In the genomic region with DNA sequence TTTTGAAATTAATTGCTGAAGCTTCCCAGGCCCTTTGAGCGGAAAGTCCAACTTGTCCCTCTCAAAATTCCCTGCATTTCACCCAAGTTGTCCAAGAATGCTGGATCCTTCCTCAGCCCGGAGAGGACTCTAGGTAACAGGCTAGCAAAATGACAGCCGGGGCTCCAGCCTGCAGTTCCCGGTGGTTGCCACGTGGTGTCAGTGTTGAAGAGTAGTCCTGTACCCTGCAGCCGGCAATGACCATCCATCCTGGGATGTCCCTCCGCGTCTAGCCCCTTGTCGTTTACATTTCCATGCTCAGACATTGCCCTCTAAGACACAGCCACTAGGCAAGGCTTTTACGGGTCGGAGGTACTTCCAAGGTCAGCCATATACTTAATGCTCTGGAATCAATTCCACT, we compare ENCODE assay signal across 8 cellular contexts. TPM values are rescaled to one million over a fixed set of nuclear protein-coding genes. Genes with fewer than 3 reads are reported as not detected.
A peak's percentile ranks its signal among the peaks of the same experiment; 100 is the strongest.
DNase-seq lines count a peak whose midpoint lies in the region; ATAC-seq and TF ChIP-seq lines count a peak whose summit lies in the region.

No MANE protein-coding gene starts in this region.

- peak; percentile 74 for DNase-seq in NCI-H82 (lab: John Stamatoyannopoulos, UW)
- DNase-seq in NCI-H82 treated with DMSO at 0.1 percent for 48 hours (lab: John Stamatoyannopoulos, UW; ENCODE audit: unreplicated experiment): no peak
- DNase-seq in NB4 (ENCODE audit: low read depth): peak; percentile 56
- peak; percentile 53 for DNase-seq in activated CD8-positive, alpha-beta memory T cell treated with anti-CD3 and anti-CD28 coated beads, Interleukin-2, amount 10 ng/mL, durations not matched to agents 7 days and 5 days
- peak; percentile 17 to 71 (median 69) for DNase-seq in right cardiac atrium
- DNase-seq in stimulated activated CD4-positive, alpha-beta T cell treated with anti-CD3 and anti-CD28 coated beads, Interleukin-2, amount 100 ng/mL, for 24 hours: peak; percentile 29 to 56
- no peak for DNase-seq in naive thymus-derived CD8-positive, alpha-beta T cell

- H3K27ac Mint-ChIP-seq in activated CD8-positive, alpha-beta memory T cell treated with anti-CD3 and anti-CD28 coated beads, Interleukin-2, amount 10 ng/mL, durations not matched to agents 7 days and 5 days: no peak overlapping the region
- no peak overlapping the region for H3K27ac Mint-ChIP-seq in naive thymus-derived CD8-positive, alpha-beta T cell

- POLR2A ChIA-PET in naive thymus-derived CD8-positive, alpha-beta T cell (lab: Charles Lee): no interaction called here

- H3K27ac ChIP-seq in right cardiac atrium (ENCODE audit: low read length): no peak overlapping the region

- peaks cover 2% of the 10 kb centered on the region for H3K9me3 ChIP-seq in right cardiac atrium (ENCODE audit: control insufficient read depth, low read length)

- no peaks in the 10 kb centered on the region for H3K9me3 Mint-ChIP-seq in activated CD8-positive, alpha-beta memory T cell treated with anti-CD3 and anti-CD28 coated beads, Interleukin-2, amount 10 ng/mL, durations not matched to agents 7 days and 5 days (ENCODE audit: low read depth)
- H3K9me3 Mint-ChIP-seq in naive thymus-derived CD8-positive, alpha-beta T cell: peaks cover 0 to 13% (median 0%) of the 10 kb centered on the region in 9 donors

- H3K4me1 ChIP-seq in right cardiac atrium (ENCODE audit: control insufficient read depth, insufficient read depth, low read length): no peaks in the 10 kb centered on the region

- no peaks in the 10 kb centered on the region for H3K27me3 Mint-ChIP-seq in activated CD8-positive, alpha-beta memory T cell treated with anti-CD3 and anti-CD28 coated beads, Interleukin-2, amount 10 ng/mL, durations not matched to agents 7 days and 5 days
- no peaks in the 10 kb centered on the region for H3K27me3 Mint-ChIP-seq in naive thymus-derived CD8-positive, alpha-beta T cell

- intact Hi-C loops in right cardiac atrium (cut with DNase I): no loop called here

- peak; percentile 78 for TF ChIP-seq CTCF in NB4 (IDR thresholded peaks at IDR 0.05; ENCODE audit: low read depth, low read length)

- H3K27me3 ChIP-seq in right cardiac atrium (ENCODE audit: control insufficient read depth, insufficient read depth): no peaks in the 10 kb centered on the region

- no peak overlapping the region for H3K4me3 Mint-ChIP-seq in activated CD8-positive, alpha-beta memory T cell treated with anti-CD3 and anti-CD28 coated beads, Interleukin-2, amount 10 ng/mL, durations not matched to agents 7 days and 5 days
- H3K4me3 Mint-ChIP-seq in naive thymus-derived CD8-positive, alpha-beta T cell: no peak overlapping the region

- ATAC-seq in activated CD8-positive, alpha-beta memory T cell treated with anti-CD3 and anti-CD28 coated beads, Interleukin-2, amount 10 ng/mL, durations not matched to agents 7 days and 5 days: no peak
- peak in 1 of 2 donors; percentile 31 for ATAC-seq in right cardiac atrium
- no peak for ATAC-seq in GM19328 (IDR thresholded peaks at IDR 0.05; ENCODE audit: unreplicated experiment)
- no peak for ATAC-seq in naive thymus-derived CD8-positive, alpha-beta T cell

- H3K36me3 Mint-ChIP-seq in activated CD8-positive, alpha-beta memory T cell treated with anti-CD3 and anti-CD28 coated beads, Interleukin-2, amount 10 ng/mL, durations not matched to agents 7 days and 5 days: no peaks in the 10 kb centered on the region
- H3K36me3 Mint-ChIP-seq in naive thymus-derived CD8-positive, alpha-beta T cell: peaks cover 0 to 8% (median 0%) of the 10 kb centered on the region in 3 donors

- H3K4me3 ChIP-seq in NB4 (ENCODE audit: low read depth, low read length) (no peak overlapping the region), right cardiac atrium (ENCODE audit: low read length) (no peak overlapping the region)

- 18% methylated on average over 11 of the region's 11 CpGs for WGBS in right cardiac atrium

- TF ChIP-seq POLR2A in NB4 (IDR thresholded peaks at IDR 0.05; ENCODE audit: extremely low read depth, insufficient read length): no peak

- CTCF ChIA-PET in activated CD8-positive, alpha-beta memory T cell treated with anti-CD3 and anti-CD28 coated beads, Interleukin-2, amount 10 ng/mL, durations not matched to agents 7 days and 5 days (lab: Charles Lee): interaction anchor here (1.0 kb wide), 1 partner anchor 345 kb away, joined by 6 read pairs; no protein-coding TSS in a partner anchor

- H3K4me1 Mint-ChIP-seq in activated CD8-positive, alpha-beta memory T cell treated with anti-CD3 and anti-CD28 coated beads, Interleukin-2, amount 10 ng/mL, durations not matched to agents 7 days and 5 days: peaks cover 17% of the 10 kb centered on the region
- peaks cover 2 to 23% (median 6%) of the 10 kb centered on the region in 4 donors for H3K4me1 Mint-ChIP-seq in naive thymus-derived CD8-positive, alpha-beta T cell

RNA-seq across cellular contexts. Expression of a gene that starts 31.4 kb away (rescaled TPM):
- total RNA-seq in activated CD8-positive, alpha-beta memory T cell treated with anti-CD3 and anti-CD28 coated beads, Interleukin-2, amount 10 ng/mL, durations not matched to agents 7 days and 5 days: 10 to 100 TPM; 41.2 to 47.3 TPM
- 100 to 1,000 TPM; 102 to 157 (median 123) TPM for total RNA-seq in right cardiac atrium
- polyA plus RNA-seq in right cardiac atrium: 283 TPM
- total RNA-seq in naive thymus-derived CD8-positive, alpha-beta T cell: 10 to 100 TPM; 80.7 to 81.7 TPM
- 10 to 100 TPM; 46.6 to 69.2 (median 60.8) TPM for polyA plus RNA-seq in naive thymus-derived CD8-positive, alpha-beta T cell

RNA-seq across cellular contexts. Expression of a gene that starts 57.3 kb away (rescaled TPM):
- 100 to 1,000 TPM; 189 to 225 TPM for total RNA-seq in activated CD8-positive, alpha-beta memory T cell treated with anti-CD3 and anti-CD28 coated beads, Interleukin-2, amount 10 ng/mL, durations not matched to agents 7 days and 5 days
- 100 to 1,000 TPM; 149 to 204 (median 191) TPM for total RNA-seq in right cardiac atrium
- 366 TPM for polyA plus RNA-seq in right cardiac atrium
- 100 to 1,000 TPM; 238 to 244 TPM for total RNA-seq in naive thymus-derived CD8-positive, alpha-beta T cell
- polyA plus RNA-seq in naive thymus-derived CD8-positive, alpha-beta T cell: 100 to 1,000 TPM; 406 to 534 (median 525) TPM

Comparison
In these comparisons a context has a peak if more than half of its experiments do, and no peak if none do; other contexts are left out.
1. DNase-seq: peak in NCI-H82 (single experiment), NB4 (single experiment), activated CD8-positive, alpha-beta memory T cell treated with anti-CD3 and anti-CD28 coated beads, Interleukin-2, amount 10 ng/mL, durations not matched to agents 7 days and 5 days (single experiment), right cardiac atrium (3 of 3) and stimulated activated CD4-positive, alpha-beta T cell treated with anti-CD3 and anti-CD28 coated beads, Interleukin-2, amount 100 ng/mL, for 24 hours (2 of 2); none in NCI-H82 treated with DMSO at 0.1 percent for 48 hours (single experiment) and naive thymus-derived CD8-positive, alpha-beta T cell (0 of 10).